16 cellular contexts compared by ENCODE assay signal in the genomic region with DNA sequence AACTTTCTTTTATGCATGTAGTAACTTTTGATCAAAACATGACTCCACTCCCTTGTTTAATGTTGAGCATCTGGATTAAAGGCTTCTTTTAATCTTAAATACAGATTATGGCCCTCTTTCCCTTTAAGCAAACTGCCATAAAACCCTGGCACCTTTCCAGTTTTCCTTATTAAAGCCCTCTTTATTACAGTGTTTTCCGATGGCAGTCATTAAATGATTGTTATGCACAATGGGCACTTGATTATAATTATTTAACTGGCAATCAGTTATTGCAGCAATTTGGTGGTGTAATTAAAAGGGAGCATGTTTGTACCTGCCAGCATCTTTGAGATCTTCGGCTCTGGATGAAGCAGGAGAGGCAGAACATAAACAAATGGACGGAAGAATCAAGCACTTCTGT.
DNase-seq lines count a peak whose midpoint lies in the region; ATAC-seq and TF ChIP-seq lines count a peak whose summit lies in the region.
"Had no signal": no experiment of that assay in that cellular context is flagged by ENCODE, and none has a peak within 500 bp of the region (broad histone marks: within the 10 kb centered on the region; RNA-seq: fewer than 3 reads in every experiment).

No MANE protein-coding gene starts in this region.

- intact Hi-C loops in activated T-helper 1 cell treated with anti-CD3 and anti-CD28 coated beads, Interleukin-12 subunit alpha, Interleukin-12 subunit beta, Interleukin-2, Interleukin-4 antibody, amounts not matched to agents 30 ng/mL and 10 ng/mL and 1 ng/mL, durations not matched to agents 14 hours and 24 hours and 36 hours (cut with micrococcal nuclease): no loop called here

- H3K9ac ChIP-seq in mesenchymal stem cell (ENCODE audit: low read length): peak overlapping the region; percentile 83
- H3K9ac ChIP-seq: parathyroid adenoma had no signal

- H3K36me3 Mint-ChIP-seq in activated T-helper 1 cell treated with anti-CD3 and anti-CD28 coated beads, Interleukin-12 subunit alpha, Interleukin-12 subunit beta, Interleukin-2, Interleukin-4 antibody, amounts not matched to agents 30 ng/mL and 10 ng/mL and 1 ng/mL, durations not matched to agents 14 hours and 24 hours and 36 hours (ENCODE audit: low read depth): peaks cover 3% of the 10 kb centered on the region

- H3K27me3 ChIP-seq in ACC112 (ENCODE audit: insufficient read depth, low read length) (no peaks in the 10 kb centered on the region), mesenchymal stem cell (ENCODE audit: control insufficient read depth in 1 of 2, insufficient read depth in 1 of 2, low read length in 2 of 2) (no peaks in the 10 kb centered on the region)

- no peaks in the 10 kb centered on the region for H3K79me2 ChIP-seq in ACC112 (ENCODE audit: control insufficient read depth, insufficient read depth, low read length, unreplicated experiment)
- H3K79me2 ChIP-seq: parathyroid adenoma had no signal

- H3K27me3 Mint-ChIP-seq in activated T-helper 1 cell treated with anti-CD3 and anti-CD28 coated beads, Interleukin-12 subunit alpha, Interleukin-12 subunit beta, Interleukin-2, Interleukin-4 antibody, amounts not matched to agents 30 ng/mL and 10 ng/mL and 1 ng/mL, durations not matched to agents 14 hours and 24 hours and 36 hours (ENCODE audit: insufficient read depth): no peaks in the 10 kb centered on the region
- H3K27me3 Mint-ChIP-seq: B cell had no signal

- no peak overlapping the region for H3K14ac ChIP-seq in mesenchymal stem cell (ENCODE audit: low read length in 2 of 2)

- no peak overlapping the region for H3K23ac ChIP-seq in mesenchymal stem cell (ENCODE audit: low read length in 2 of 2)

- H3K36me3 ChIP-seq in ACC112 (ENCODE audit: insufficient read depth, low read length): no peaks in the 10 kb centered on the region
- no peaks in the 10 kb centered on the region for H3K36me3 ChIP-seq in mesenchymal stem cell (ENCODE audit: control insufficient read depth in 1 of 2, insufficient read depth in 2 of 2, low read depth in 1 of 2, low read length in 2 of 2)

- no peak overlapping the region for H3K18ac ChIP-seq in mesenchymal stem cell (ENCODE audit: low read depth in 1 of 2, low read length in 2 of 2)

- no peak overlapping the region for H2BK15ac ChIP-seq in mesenchymal stem cell (ENCODE audit: low read depth, poor library complexity, severe bottlenecking)

- no peaks in the 10 kb centered on the region for H3K9me3 Mint-ChIP-seq in activated T-helper 1 cell treated with anti-CD3 and anti-CD28 coated beads, Interleukin-12 subunit alpha, Interleukin-12 subunit beta, Interleukin-2, Interleukin-4 antibody, amounts not matched to agents 30 ng/mL and 10 ng/mL and 1 ng/mL, durations not matched to agents 14 hours and 24 hours and 36 hours

- H4K91ac ChIP-seq in mesenchymal stem cell (ENCODE audit: low read length): no peak overlapping the region

- H3K27ac ChIP-seq in ACC112 (ENCODE audit: low read depth, low read length): peak overlapping the region; percentile 80; the same call in 1 of the 2 replicates
- peak overlapping the region; percentile 31 for H3K27ac ChIP-seq in mesenchymal stem cell (ENCODE audit: low read length, poor library complexity, severe bottlenecking)

- WGBS in mesenchymal stem cell: 67% methylated on average over 3 of the region's 3 CpGs

- ATAC-seq in SK-N-SH treated with all-trans-retinoic acid at 6 μM for 48 hours: no peak; the same call in 2 of the 3 replicates
- no peak for ATAC-seq in HG02763 (IDR thresholded peaks at IDR 0.05; ENCODE audit: unreplicated experiment)
- ATAC-seq: left lobe of liver had no signal

- H3K79me1 ChIP-seq in mesenchymal stem cell (replicated peaks; ENCODE audit: low read length, poor library complexity, severe bottlenecking): peaks cover 4% of the 10 kb centered on the region

- H3K4me1 Mint-ChIP-seq in activated T-helper 1 cell treated with anti-CD3 and anti-CD28 coated beads, Interleukin-12 subunit alpha, Interleukin-12 subunit beta, Interleukin-2, Interleukin-4 antibody, amounts not matched to agents 30 ng/mL and 10 ng/mL and 1 ng/mL, durations not matched to agents 14 hours and 24 hours and 36 hours (ENCODE audit: low read depth): no peaks in the 10 kb centered on the region
- H3K4me1 Mint-ChIP-seq: B cell had no signal

- H3K4me3 Mint-ChIP-seq in activated T-helper 1 cell treated with anti-CD3 and anti-CD28 coated beads, Interleukin-12 subunit alpha, Interleukin-12 subunit beta, Interleukin-2, Interleukin-4 antibody, amounts not matched to agents 30 ng/mL and 10 ng/mL and 1 ng/mL, durations not matched to agents 14 hours and 24 hours and 36 hours: no peak overlapping the region
- H3K4me3 Mint-ChIP-seq: B cell had no signal

- no peak overlapping the region for H2BK5ac ChIP-seq in mesenchymal stem cell (ENCODE audit: low read depth, low read length, poor library complexity, severe bottlenecking)

- DNase-seq in NCI-H1417 (lab: John Stamatoyannopoulos, UW) (peak in 2 of 3 experiments; percentile 68 to 95), mesenchymal stem cell (no peak), KG1 (lab: John Stamatoyannopoulos, UW) (no peak), globus pallidus (ENCODE audit: low spot score) (no peak)
- no peak for DNase-seq in activated T-helper 1 cell treated with anti-CD3 and anti-CD28 coated beads, Interleukin-12 subunit alpha, Interleukin-12 subunit beta, Interleukin-2, Interleukin-4 antibody, amounts not matched to agents 30 ng/mL and 10 ng/mL and 1 ng/mL, durations not matched to agents 14 hours and 24 hours and 36 hours (ENCODE audit: low spot score)
- DNase-seq: activated CD4-positive, alpha-beta T cell treated with anti-CD3 and anti-CD28 coated beads for 48 hours; activated gamma-delta T cell treated with Interleukin-2 at 50 U/mL for 16 hours; caudate nucleus; NCI-H446 treated with DMSO at 0.1 percent for 48 hours; stimulated activated CD4-positive, alpha-beta T cell treated with anti-CD3 and anti-CD28 coated beads, Interleukin-2, amount 100 ng/mL, for 48 hours had no signal

- H3K4me1 ChIP-seq in ACC112 (ENCODE audit: control insufficient read depth, insufficient read depth, low read length, unreplicated experiment) (peaks cover 26% of the 10 kb centered on the region), mesenchymal stem cell (ENCODE audit: control insufficient read depth, insufficient read depth, low read depth, low read length) (peaks cover 4% of the 10 kb centered on the region)
- H3K4me1 ChIP-seq: parathyroid adenoma had no signal

- no peak overlapping the region for H3K4me2 ChIP-seq in mesenchymal stem cell (ENCODE audit: low read length, poor library complexity, severe bottlenecking)

- no peak overlapping the region for H3K4me3 ChIP-seq in ACC112 (ENCODE audit: low read depth, low read length)
- H3K4me3 ChIP-seq in mesenchymal stem cell (ENCODE audit: insufficient read depth in 1 of 2, low read depth in 1 of 2, low read length in 2 of 2): no peak overlapping the region

- H3K4ac ChIP-seq in mesenchymal stem cell (ENCODE audit: low read depth in 1 of 2, low read length in 2 of 2): no peak overlapping the region

- H2AFZ ChIP-seq in ACC112 (ENCODE audit: low read length, unreplicated experiment): no peak overlapping the region
- H2AFZ ChIP-seq in mesenchymal stem cell (ENCODE audit: low read depth, low read length): no peak overlapping the region
- H2AFZ ChIP-seq: parathyroid adenoma had no signal

- H2BK120ac ChIP-seq in mesenchymal stem cell (ENCODE audit: low read depth, low read length): no peak overlapping the region

- H2BK12ac ChIP-seq in mesenchymal stem cell (ENCODE audit: low read length in 2 of 2): peak overlapping the region in 1 of 2 experiments; percentile 65

- H4K8ac ChIP-seq in mesenchymal stem cell (ENCODE audit: low read length): no peak overlapping the region

- H3K9me3 ChIP-seq in mesenchymal stem cell (ENCODE audit: control insufficient read depth, low read length): no peaks in the 10 kb centered on the region

- no peak overlapping the region for H3K27ac Mint-ChIP-seq in activated T-helper 1 cell treated with anti-CD3 and anti-CD28 coated beads, Interleukin-12 subunit alpha, Interleukin-12 subunit beta, Interleukin-2, Interleukin-4 antibody, amounts not matched to agents 30 ng/mL and 10 ng/mL and 1 ng/mL, durations not matched to agents 14 hours and 24 hours and 36 hours
- H3K27ac Mint-ChIP-seq: B cell had no signal

- no peak overlapping the region for H2AK5ac ChIP-seq in mesenchymal stem cell (ENCODE audit: low read length, severe bottlenecking)

TF ChIP-seq in SK-N-SH treated with all-trans-retinoic acid at 6 μM for 48 hours, 23 proteins besides CTCF, POLR2A, EP300 and RAD21:
- TF ChIP-seq, protein P1, sequence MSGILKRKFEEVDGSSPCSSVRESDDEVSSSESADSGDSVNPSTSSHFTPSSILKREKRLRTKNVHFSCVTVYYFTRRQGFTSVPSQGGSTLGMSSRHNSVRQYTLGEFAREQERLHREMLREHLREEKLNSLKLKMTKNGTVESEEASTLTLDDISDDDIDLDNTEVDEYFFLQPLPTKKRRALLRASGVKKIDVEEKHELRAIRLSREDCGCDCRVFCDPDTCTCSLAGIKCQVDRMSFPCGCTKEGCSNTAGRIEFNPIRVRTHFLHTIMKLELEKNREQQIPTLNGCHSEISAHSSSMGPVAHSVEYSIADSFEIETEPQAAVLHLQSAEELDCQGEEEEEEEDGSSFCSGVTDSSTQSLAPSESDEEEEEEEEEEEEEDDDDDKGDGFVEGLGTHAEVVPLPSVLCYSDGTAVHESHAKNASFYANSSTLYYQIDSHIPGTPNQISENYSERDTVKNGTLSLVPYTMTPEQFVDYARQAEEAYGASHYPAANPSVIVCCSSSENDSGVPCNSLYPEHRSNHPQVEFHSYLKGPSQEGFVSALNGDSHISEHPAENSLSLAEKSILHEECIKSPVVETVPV (CRISPR knock-in tag; IDR thresholded peaks at IDR 0.05): no peak
- TF ChIP-seq RARB (CRISPR knock-in tag; IDR thresholded peaks at IDR 0.05): no peak
- 0 out of 2 replicates have a peak, but pooled peaks have one; percentile 13 for TF ChIP-seq ZNF8 (CRISPR knock-in tag; IDR thresholded peaks at IDR 0.05)
- TF ChIP-seq ISL1 (CRISPR knock-in tag; IDR thresholded peaks at IDR 0.05): no peak

Comparison
In these comparisons a context has a peak if more than half of its experiments do, and no peak if none do; other contexts are left out.
1. DNase-seq: peak in NCI-H1417 (2 of 3); none in mesenchymal stem cell (single experiment), KG1 (single experiment), activated T-helper 1 cell treated with anti-CD3 and anti-CD28 coated beads, Interleukin-12 subunit alpha, Interleukin-12 subunit beta, Interleukin-2, Interleukin-4 antibody, amounts not matched to agents 30 ng/mL and 10 ng/mL and 1 ng/mL, durations not matched to agents 14 hours and 24 hours and 36 hours (single experiment) and globus pallidus (single experiment).